8 cellular contexts compared by ENCODE assay signal in genomic region chr2:85551698-85552678, GRCh38. TPM values are rescaled to one million over a fixed set of nuclear protein-coding genes. Genes with fewer than 3 reads are reported as not detected.
DNase-seq lines count a peak whose midpoint lies in the region; ATAC-seq and TF ChIP-seq lines count a peak whose summit lies in the region.

No MANE protein-coding gene starts in this region.

- CTCF ChIA-PET in CD8-positive, alpha-beta T cell (lab: Charles Lee): interaction anchor here (0.6 to 10.4 kb wide), 41 partner anchors 9 to 267 kb away, joined by 3 to 355 read pairs (median 4); partner anchors contain the start of genes ELMOD3, GGCX, MAT2A and RETSAT

- TF ChIP-seq POLR2A in testis (IDR thresholded peaks at IDR 0.05): no peak

- H3K27me3 Mint-ChIP-seq in CD8-positive, alpha-beta T cell (ENCODE audit: low read depth): no peaks in the 10 kb centered on the region
- no peaks in the 10 kb centered on the region for H3K27me3 Mint-ChIP-seq in activated T-helper 1 cell treated with anti-CD3 and anti-CD28 coated beads, Interleukin-12 subunit alpha, Interleukin-12 subunit beta, Interleukin-2, Interleukin-4 antibody, amounts not matched to agents 30 ng/mL and 10 ng/mL and 1 ng/mL, durations not matched to agents 14 hours and 24 hours and 36 hours (ENCODE audit: insufficient read depth)

- H3K4me1 ChIP-seq in CD8-positive, alpha-beta T cell (ENCODE audit: insufficient read depth, low read length): no peaks in the 10 kb centered on the region
- H3K4me1 ChIP-seq in testis: no peaks in the 10 kb centered on the region

- no peak overlapping the region for H3K4me3 Mint-ChIP-seq in CD8-positive, alpha-beta T cell
- H3K4me3 Mint-ChIP-seq in activated T-helper 1 cell treated with anti-CD3 and anti-CD28 coated beads, Interleukin-12 subunit alpha, Interleukin-12 subunit beta, Interleukin-2, Interleukin-4 antibody, amounts not matched to agents 30 ng/mL and 10 ng/mL and 1 ng/mL, durations not matched to agents 14 hours and 24 hours and 36 hours: no peak overlapping the region

- H3K27ac Mint-ChIP-seq in CD8-positive, alpha-beta T cell: no peak overlapping the region
- no peak overlapping the region for H3K27ac Mint-ChIP-seq in activated T-helper 1 cell treated with anti-CD3 and anti-CD28 coated beads, Interleukin-12 subunit alpha, Interleukin-12 subunit beta, Interleukin-2, Interleukin-4 antibody, amounts not matched to agents 30 ng/mL and 10 ng/mL and 1 ng/mL, durations not matched to agents 14 hours and 24 hours and 36 hours

- H3K27ac ChIP-seq in CD8-positive, alpha-beta T cell (ENCODE audit: low read depth, low read length): no peak overlapping the region
- no peak overlapping the region for H3K27ac ChIP-seq in testis

- peaks cover 48% of the 10 kb centered on the region for H3K36me3 ChIP-seq in CD8-positive, alpha-beta T cell (ENCODE audit: insufficient read depth, low read length)
- H3K36me3 ChIP-seq in testis (ENCODE audit: low read depth, missing control alignments): no peaks in the 10 kb centered on the region

- DNase-seq in CD8-positive, alpha-beta T cell: peak; percentile 83 to 94 (median 87)
- DNase-seq in M059J (ENCODE audit: low read depth): peak; percentile 70
- peak; percentile 48 to 75 for DNase-seq in SHP77 (lab: John Stamatoyannopoulos, UW)
- peak; percentile 80 for DNase-seq in activated T-helper 1 cell treated with anti-CD3 and anti-CD28 coated beads, Interleukin-12 subunit alpha, Interleukin-12 subunit beta, Interleukin-2, Interleukin-4 antibody, amounts not matched to agents 30 ng/mL and 10 ng/mL and 1 ng/mL, durations not matched to agents 14 hours and 24 hours and 36 hours (ENCODE audit: low spot score)
- peak; percentile 83 for DNase-seq in fibroblast of the aortic adventitia (ENCODE audit: low read depth)
- peak in 53 of 56 donors; percentile 12 to 89 (median 59) for DNase-seq in nucleus accumbens (lab: John Stamatoyannopoulos, UW)
- DNase-seq in testis: peak; percentile 84

- peaks cover 79% of the 10 kb centered on the region for H3K36me3 Mint-ChIP-seq in CD8-positive, alpha-beta T cell
- H3K36me3 Mint-ChIP-seq in activated T-helper 1 cell treated with anti-CD3 and anti-CD28 coated beads, Interleukin-12 subunit alpha, Interleukin-12 subunit beta, Interleukin-2, Interleukin-4 antibody, amounts not matched to agents 30 ng/mL and 10 ng/mL and 1 ng/mL, durations not matched to agents 14 hours and 24 hours and 36 hours (ENCODE audit: low read depth): peaks cover 37% of the 10 kb centered on the region

- H3K9me3 ChIP-seq in CD8-positive, alpha-beta T cell (ENCODE audit: low read length): no peaks in the 10 kb centered on the region
- H3K9me3 ChIP-seq in testis: no peaks in the 10 kb centered on the region

- POLR2A ChIA-PET in CD8-positive, alpha-beta T cell (lab: Charles Lee): interaction anchor here (0.7 to 5.6 kb wide), 11 partner anchors 9 to 225 kb away, joined by 3 to 78 read pairs (median 4); partner anchors contain the start of genes MAT2A, RNF181, SH2D6 and TGOLN2

- no peak overlapping the region for H3K4me3 ChIP-seq in CD8-positive, alpha-beta T cell (ENCODE audit: low read depth, low read length)
- H3K4me3 ChIP-seq in fibroblast of the aortic adventitia (ENCODE audit: low read depth, low read length) (no peak overlapping the region), testis (no peak overlapping the region)

- H3K27me3 ChIP-seq in CD8-positive, alpha-beta T cell (ENCODE audit: insufficient read depth, low read length): no peaks in the 10 kb centered on the region
- no peaks in the 10 kb centered on the region for H3K27me3 ChIP-seq in testis

- WGBS in testis, 2 donors: 69 to 85% methylated on average over 9 of the region's 9 CpGs

- peak; percentile 100 for ATAC-seq in CD8-positive, alpha-beta T cell
- ATAC-seq in GM21360 (IDR thresholded peaks at IDR 0.05; ENCODE audit: unreplicated experiment): peak; percentile 65

- peak; percentile 87 for TF ChIP-seq CTCF in CD8-positive, alpha-beta T cell (IDR thresholded peaks at IDR 0.05)
- TF ChIP-seq CTCF in fibroblast of the aortic adventitia (IDR thresholded peaks at IDR 0.05; ENCODE audit: insufficient read depth, low read length) (peak; percentile 90), testis (IDR thresholded peaks at IDR 0.05) (peak; percentile 89 to 96 (median 92))

- intact Hi-C loops in CD8-positive, alpha-beta T cell (cut with DNase I, micrococcal nuclease): loop anchor here (1.0 to 2.0 kb wide), 4 partner anchors 12 to 225 kb away; partner anchors contain the start of gene TGOLN2 (in 1 of the 2)
- intact Hi-C loops in activated T-helper 1 cell treated with anti-CD3 and anti-CD28 coated beads, Interleukin-12 subunit alpha, Interleukin-12 subunit beta, Interleukin-2, Interleukin-4 antibody, amounts not matched to agents 30 ng/mL and 10 ng/mL and 1 ng/mL, durations not matched to agents 14 hours and 24 hours and 36 hours (cut with micrococcal nuclease): loop anchor here (1.0 to 2.0 kb wide), 5 partner anchors 13 to 225 kb away; partner anchors contain the start of genes ELMOD3, MAT2A, RETSAT and TGOLN2
- intact Hi-C loops in testis (cut with DNase I; ENCODE audit: low total_unique reads): loop anchor here (5.0 kb wide), 1 partner anchor 120 kb away; no protein-coding TSS in a partner anchor

- no peaks in the 10 kb centered on the region for H3K9me3 Mint-ChIP-seq in CD8-positive, alpha-beta T cell
- H3K9me3 Mint-ChIP-seq in activated T-helper 1 cell treated with anti-CD3 and anti-CD28 coated beads, Interleukin-12 subunit alpha, Interleukin-12 subunit beta, Interleukin-2, Interleukin-4 antibody, amounts not matched to agents 30 ng/mL and 10 ng/mL and 1 ng/mL, durations not matched to agents 14 hours and 24 hours and 36 hours: no peaks in the 10 kb centered on the region

- peaks cover 4% of the 10 kb centered on the region for H3K4me1 Mint-ChIP-seq in CD8-positive, alpha-beta T cell (ENCODE audit: low read depth)
- peaks cover 8% of the 10 kb centered on the region for H3K4me1 Mint-ChIP-seq in activated T-helper 1 cell treated with anti-CD3 and anti-CD28 coated beads, Interleukin-12 subunit alpha, Interleukin-12 subunit beta, Interleukin-2, Interleukin-4 antibody, amounts not matched to agents 30 ng/mL and 10 ng/mL and 1 ng/mL, durations not matched to agents 14 hours and 24 hours and 36 hours (ENCODE audit: low read depth)

RNA-seq across cellular contexts. Expression of gene GGCX, which starts 9.3 kb away (rescaled TPM):
- 10 to 100 TPM; 20.7 to 24.0 TPM for total RNA-seq in CD8-positive, alpha-beta T cell
- 21.2 and 56.2 TPM in 2 replicates for total RNA-seq in M059J (2014; rRNA removed; shearing (Covaris generic))
- 26.2 and 28.3 TPM in 2 replicates for total RNA-seq in activated T-helper 1 cell treated with anti-CD3 and anti-CD28 coated beads, Interleukin-12 subunit alpha, Interleukin-12 subunit beta, Interleukin-2, Interleukin-4 antibody, amounts not matched to agents 30 ng/mL and 10 ng/mL and 1 ng/mL, durations not matched to agents 14 hours and 24 hours and 36 hours
- total RNA-seq in fibroblast of the aortic adventitia (ENCODE audit: low replicate concordance): 26.7 and 43.3 TPM in 2 replicates
- 10 to 100 TPM; 26.8 to 31.8 TPM for total RNA-seq in testis
- 21.1 TPM for polyA plus RNA-seq in testis (ENCODE audit: insufficient read depth, low read depth, low replicate concordance)

RNA-seq across cellular contexts. Expression of gene MAT2A, which starts 13.0 kb away (rescaled TPM):
- 100 to 1,000 TPM; 105 to 107 TPM for total RNA-seq in CD8-positive, alpha-beta T cell
- total RNA-seq in M059J (2014; rRNA removed; shearing (Covaris generic)): 42.2 and 72.4 TPM in 2 replicates
- 461 and 480 TPM in 2 replicates for total RNA-seq in activated T-helper 1 cell treated with anti-CD3 and anti-CD28 coated beads, Interleukin-12 subunit alpha, Interleukin-12 subunit beta, Interleukin-2, Interleukin-4 antibody, amounts not matched to agents 30 ng/mL and 10 ng/mL and 1 ng/mL, durations not matched to agents 14 hours and 24 hours and 36 hours
- total RNA-seq in fibroblast of the aortic adventitia (ENCODE audit: low replicate concordance) (161 and 179 TPM in 2 replicates), testis (100 to 1,000 TPM; 219 to 268 TPM)
- 198 TPM for polyA plus RNA-seq in testis (ENCODE audit: insufficient read depth, low read depth, low replicate concordance)

RNA-seq across cellular contexts. Expression of gene VAMP8, which starts 25.4 kb away (rescaled TPM):
- total RNA-seq in CD8-positive, alpha-beta T cell: 10 to 100 TPM; 28.1 to 28.7 TPM
- 0.27 TPM in 1 of 2 replicates, not detected in the other for total RNA-seq in M059J (2014; rRNA removed; shearing (Covaris generic))
- total RNA-seq in activated T-helper 1 cell treated with anti-CD3 and anti-CD28 coated beads, Interleukin-12 subunit alpha, Interleukin-12 subunit beta, Interleukin-2, Interleukin-4 antibody, amounts not matched to agents 30 ng/mL and 10 ng/mL and 1 ng/mL, durations not matched to agents 14 hours and 24 hours and 36 hours: 86.1 and 89.6 TPM in 2 replicates
- total RNA-seq in fibroblast of the aortic adventitia (ENCODE audit: low replicate concordance): 0.54 and 1.7 TPM in 2 replicates
- total RNA-seq in testis: 10 to 100 TPM; 10.8 to 13.9 TPM
- 59.0 TPM for polyA plus RNA-seq in testis (ENCODE audit: insufficient read depth, low read depth, low replicate concordance)

RNA-seq across cellular contexts. Expression of gene VAMP5, which starts 32.2 kb away (rescaled TPM):
- 10 to 100 TPM; 22.7 to 23.9 TPM for total RNA-seq in CD8-positive, alpha-beta T cell
- 15.1 and 22.3 TPM in 2 replicates for total RNA-seq in M059J (2014; rRNA removed; shearing (Covaris generic))
- 31.7 and 40.0 TPM in 2 replicates for total RNA-seq in activated T-helper 1 cell treated with anti-CD3 and anti-CD28 coated beads, Interleukin-12 subunit alpha, Interleukin-12 subunit beta, Interleukin-2, Interleukin-4 antibody, amounts not matched to agents 30 ng/mL and 10 ng/mL and 1 ng/mL, durations not matched to agents 14 hours and 24 hours and 36 hours
- 33.8 and 56.2 TPM in 2 replicates for total RNA-seq in fibroblast of the aortic adventitia (ENCODE audit: low replicate concordance)
- 10 to 100 TPM in 1 of 2 donors, 1 to 10 TPM in 1; 4.9 to 17.5 TPM for total RNA-seq in testis
- polyA plus RNA-seq in testis (ENCODE audit: insufficient read depth, low read depth, low replicate concordance): 36.8 TPM

RNA-seq across cellular contexts. Expression of gene RNF181, which starts 43.6 kb away (rescaled TPM):
- total RNA-seq in CD8-positive, alpha-beta T cell: 10 to 100 TPM; 38.1 to 41.0 TPM
- 332 and 413 TPM in 2 replicates for total RNA-seq in M059J (2014; rRNA removed; shearing (Covaris generic))
- 111 and 116 TPM in 2 replicates for total RNA-seq in activated T-helper 1 cell treated with anti-CD3 and anti-CD28 coated beads, Interleukin-12 subunit alpha, Interleukin-12 subunit beta, Interleukin-2, Interleukin-4 antibody, amounts not matched to agents 30 ng/mL and 10 ng/mL and 1 ng/mL, durations not matched to agents 14 hours and 24 hours and 36 hours
- 86.7 and 213 TPM in 2 replicates for total RNA-seq in fibroblast of the aortic adventitia (ENCODE audit: low replicate concordance)
- 100 to 1,000 TPM; 119 to 137 TPM for total RNA-seq in testis
- 189 TPM for polyA plus RNA-seq in testis (ENCODE audit: insufficient read depth, low read depth, low replicate concordance)
